ENCODE assay signal across 1 cellular context in the genomic region with DNA sequence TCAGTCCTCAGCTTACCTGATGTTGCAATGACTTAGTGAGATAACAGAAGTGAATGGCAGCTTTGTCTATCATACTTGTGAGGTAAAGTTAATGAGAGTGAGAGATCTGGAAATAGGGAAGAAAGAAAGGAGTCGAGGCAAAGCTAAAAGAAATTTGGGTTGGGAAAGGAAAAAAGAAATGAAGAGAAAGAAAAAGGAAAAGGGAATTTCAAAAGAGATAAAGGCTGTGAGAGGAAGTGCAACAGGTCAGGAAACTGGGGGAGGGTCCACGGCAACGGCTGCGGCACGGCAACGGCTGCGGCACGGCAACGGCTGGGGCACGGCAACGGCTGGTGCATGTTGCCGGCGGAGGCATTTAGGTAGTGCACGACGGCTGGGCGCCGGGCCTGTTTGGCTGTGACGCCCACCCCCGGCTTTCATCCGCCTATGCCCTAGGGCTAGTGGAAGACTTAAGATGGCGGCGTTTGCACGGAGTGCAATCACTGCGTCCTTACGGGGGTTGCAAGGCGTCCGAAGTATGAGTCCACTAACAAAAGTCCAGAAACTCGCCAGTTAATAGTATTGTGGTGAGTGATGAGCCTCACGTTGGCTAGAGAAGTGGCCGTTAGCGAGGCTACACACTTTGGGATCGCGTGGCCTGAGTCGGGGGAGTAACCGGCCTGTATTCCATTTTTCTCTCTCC.
TF ChIP-seq lines count a peak whose summit lies in the region.

No MANE protein-coding gene starts in this region.

TF ChIP-seq in WTC11, 78 proteins besides CTCF, POLR2A, EP300 and RAD21 (continued from another document):
- TF ChIP-seq, protein P1, sequence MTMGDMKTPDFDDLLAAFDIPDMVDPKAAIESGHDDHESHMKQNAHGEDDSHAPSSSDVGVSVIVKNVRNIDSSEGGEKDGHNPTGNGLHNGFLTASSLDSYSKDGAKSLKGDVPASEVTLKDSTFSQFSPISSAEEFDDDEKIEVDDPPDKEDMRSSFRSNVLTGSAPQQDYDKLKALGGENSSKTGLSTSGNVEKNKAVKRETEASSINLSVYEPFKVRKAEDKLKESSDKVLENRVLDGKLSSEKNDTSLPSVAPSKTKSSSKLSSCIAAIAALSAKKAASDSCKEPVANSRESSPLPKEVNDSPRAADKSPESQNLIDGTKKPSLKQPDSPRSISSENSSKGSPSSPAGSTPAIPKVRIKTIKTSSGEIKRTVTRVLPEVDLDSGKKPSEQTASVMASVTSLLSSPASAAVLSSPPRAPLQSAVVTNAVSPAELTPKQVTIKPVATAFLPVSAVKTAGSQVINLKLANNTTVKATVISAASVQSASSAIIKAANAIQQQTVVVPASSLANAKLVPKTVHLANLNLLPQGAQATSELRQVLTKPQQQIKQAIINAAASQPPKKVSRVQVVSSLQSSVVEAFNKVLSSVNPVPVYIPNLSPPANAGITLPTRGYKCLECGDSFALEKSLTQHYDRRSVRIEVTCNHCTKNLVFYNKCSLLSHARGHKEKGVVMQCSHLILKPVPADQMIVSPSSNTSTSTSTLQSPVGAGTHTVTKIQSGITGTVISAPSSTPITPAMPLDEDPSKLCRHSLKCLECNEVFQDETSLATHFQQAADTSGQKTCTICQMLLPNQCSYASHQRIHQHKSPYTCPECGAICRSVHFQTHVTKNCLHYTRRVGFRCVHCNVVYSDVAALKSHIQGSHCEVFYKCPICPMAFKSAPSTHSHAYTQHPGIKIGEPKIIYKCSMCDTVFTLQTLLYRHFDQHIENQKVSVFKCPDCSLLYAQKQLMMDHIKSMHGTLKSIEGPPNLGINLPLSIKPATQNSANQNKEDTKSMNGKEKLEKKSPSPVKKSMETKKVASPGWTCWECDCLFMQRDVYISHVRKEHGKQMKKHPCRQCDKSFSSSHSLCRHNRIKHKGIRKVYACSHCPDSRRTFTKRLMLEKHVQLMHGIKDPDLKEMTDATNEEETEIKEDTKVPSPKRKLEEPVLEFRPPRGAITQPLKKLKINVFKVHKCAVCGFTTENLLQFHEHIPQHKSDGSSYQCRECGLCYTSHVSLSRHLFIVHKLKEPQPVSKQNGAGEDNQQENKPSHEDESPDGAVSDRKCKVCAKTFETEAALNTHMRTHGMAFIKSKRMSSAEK (CRISPR knock-in tag; IDR thresholded peaks at IDR 0.05; ENCODE audit: borderline replicate concordance), result no peak
- no peak for TF ChIP-seq ESRRA (CRISPR knock-in tag; IDR thresholded peaks at IDR 0.05; ENCODE audit: borderline replicate concordance)
- TF ChIP-seq ZNF416 (CRISPR knock-in tag; IDR thresholded peaks at IDR 0.05), result no peak
- no peak for TF ChIP-seq NFE2L1 (CRISPR knock-in tag; IDR thresholded peaks at IDR 0.05)
- TF ChIP-seq, protein P2, sequence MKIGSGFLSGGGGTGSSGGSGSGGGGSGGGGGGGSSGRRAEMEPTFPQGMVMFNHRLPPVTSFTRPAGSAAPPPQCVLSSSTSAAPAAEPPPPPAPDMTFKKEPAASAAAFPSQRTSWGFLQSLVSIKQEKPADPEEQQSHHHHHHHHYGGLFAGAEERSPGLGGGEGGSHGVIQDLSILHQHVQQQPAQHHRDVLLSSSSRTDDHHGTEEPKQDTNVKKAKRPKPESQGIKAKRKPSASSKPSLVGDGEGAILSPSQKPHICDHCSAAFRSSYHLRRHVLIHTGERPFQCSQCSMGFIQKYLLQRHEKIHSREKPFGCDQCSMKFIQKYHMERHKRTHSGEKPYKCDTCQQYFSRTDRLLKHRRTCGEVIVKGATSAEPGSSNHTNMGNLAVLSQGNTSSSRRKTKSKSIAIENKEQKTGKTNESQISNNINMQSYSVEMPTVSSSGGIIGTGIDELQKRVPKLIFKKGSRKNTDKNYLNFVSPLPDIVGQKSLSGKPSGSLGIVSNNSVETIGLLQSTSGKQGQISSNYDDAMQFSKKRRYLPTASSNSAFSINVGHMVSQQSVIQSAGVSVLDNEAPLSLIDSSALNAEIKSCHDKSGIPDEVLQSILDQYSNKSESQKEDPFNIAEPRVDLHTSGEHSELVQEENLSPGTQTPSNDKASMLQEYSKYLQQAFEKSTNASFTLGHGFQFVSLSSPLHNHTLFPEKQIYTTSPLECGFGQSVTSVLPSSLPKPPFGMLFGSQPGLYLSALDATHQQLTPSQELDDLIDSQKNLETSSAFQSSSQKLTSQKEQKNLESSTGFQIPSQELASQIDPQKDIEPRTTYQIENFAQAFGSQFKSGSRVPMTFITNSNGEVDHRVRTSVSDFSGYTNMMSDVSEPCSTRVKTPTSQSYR (CRISPR knock-in tag; IDR thresholded peaks at IDR 0.05), result 0 out of 2 replicates have a peak, but pooled peaks have one; percentile 52
- peak; percentile 55 for TF ChIP-seq FOXP1 (CRISPR knock-in tag; IDR thresholded peaks at IDR 0.05; ENCODE audit: borderline replicate concordance)
- TF ChIP-seq CREM (CRISPR knock-in tag; IDR thresholded peaks at IDR 0.05), result peak; percentile 75
- TF ChIP-seq, protein P3, sequence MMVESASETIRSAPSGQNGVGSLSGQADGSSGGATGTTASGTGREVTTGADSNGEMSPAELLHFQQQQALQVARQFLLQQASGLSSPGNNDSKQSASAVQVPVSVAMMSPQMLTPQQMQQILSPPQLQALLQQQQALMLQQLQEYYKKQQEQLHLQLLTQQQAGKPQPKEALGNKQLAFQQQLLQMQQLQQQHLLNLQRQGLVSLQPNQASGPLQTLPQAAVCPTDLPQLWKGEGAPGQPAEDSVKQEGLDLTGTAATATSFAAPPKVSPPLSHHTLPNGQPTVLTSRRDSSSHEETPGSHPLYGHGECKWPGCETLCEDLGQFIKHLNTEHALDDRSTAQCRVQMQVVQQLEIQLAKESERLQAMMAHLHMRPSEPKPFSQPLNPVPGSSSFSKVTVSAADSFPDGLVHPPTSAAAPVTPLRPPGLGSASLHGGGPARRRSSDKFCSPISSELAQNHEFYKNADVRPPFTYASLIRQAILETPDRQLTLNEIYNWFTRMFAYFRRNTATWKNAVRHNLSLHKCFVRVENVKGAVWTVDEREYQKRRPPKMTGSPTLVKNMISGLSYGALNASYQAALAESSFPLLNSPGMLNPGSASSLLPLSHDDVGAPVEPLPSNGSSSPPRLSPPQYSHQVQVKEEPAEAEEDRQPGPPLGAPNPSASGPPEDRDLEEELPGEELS (CRISPR knock-in tag; IDR thresholded peaks at IDR 0.05), result peak; percentile 86; the same call in 1 of the 2 replicates
- TF ChIP-seq SP1 (CRISPR knock-in tag; conservative IDR thresholded peaks at IDR 0.05), result peak; percentile 84
- no peak for TF ChIP-seq OVOL2 (CRISPR knock-in tag; IDR thresholded peaks at IDR 0.05; ENCODE audit: borderline replicate concordance)
- no peak for TF ChIP-seq ZNF138 (CRISPR knock-in tag; conservative IDR thresholded peaks at IDR 0.05)
- peak; percentile 84 for TF ChIP-seq MYBL2 (CRISPR knock-in tag; IDR thresholded peaks at IDR 0.05)
- TF ChIP-seq FOXK1 (CRISPR knock-in tag; IDR thresholded peaks at IDR 0.05), result peak; percentile 83
- TF ChIP-seq, protein P4, sequence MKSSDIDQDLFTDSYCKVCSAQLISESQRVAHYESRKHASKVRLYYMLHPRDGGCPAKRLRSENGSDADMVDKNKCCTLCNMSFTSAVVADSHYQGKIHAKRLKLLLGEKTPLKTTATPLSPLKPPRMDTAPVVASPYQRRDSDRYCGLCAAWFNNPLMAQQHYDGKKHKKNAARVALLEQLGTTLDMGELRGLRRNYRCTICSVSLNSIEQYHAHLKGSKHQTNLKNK (CRISPR knock-in tag; IDR thresholded peaks at IDR 0.05), result no peak
- TF ChIP-seq, protein P5, sequence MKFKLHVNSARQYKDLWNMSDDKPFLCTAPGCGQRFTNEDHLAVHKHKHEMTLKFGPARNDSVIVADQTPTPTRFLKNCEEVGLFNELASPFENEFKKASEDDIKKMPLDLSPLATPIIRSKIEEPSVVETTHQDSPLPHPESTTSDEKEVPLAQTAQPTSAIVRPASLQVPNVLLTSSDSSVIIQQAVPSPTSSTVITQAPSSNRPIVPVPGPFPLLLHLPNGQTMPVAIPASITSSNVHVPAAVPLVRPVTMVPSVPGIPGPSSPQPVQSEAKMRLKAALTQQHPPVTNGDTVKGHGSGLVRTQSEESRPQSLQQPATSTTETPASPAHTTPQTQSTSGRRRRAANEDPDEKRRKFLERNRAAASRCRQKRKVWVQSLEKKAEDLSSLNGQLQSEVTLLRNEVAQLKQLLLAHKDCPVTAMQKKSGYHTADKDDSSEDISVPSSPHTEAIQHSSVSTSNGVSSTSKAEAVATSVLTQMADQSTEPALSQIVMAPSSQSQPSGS (CRISPR knock-in tag; IDR thresholded peaks at IDR 0.05; ENCODE audit: borderline replicate concordance, low read depth), result no peak
- peak; percentile 64; the same call in 1 of the 2 replicates for TF ChIP-seq ZNF232 (CRISPR knock-in tag; IDR thresholded peaks at IDR 0.05)
